Comparison of ENCODE assay signal across 21 cellular contexts in genomic region chr13:48449656-48450055, GRCh38. TPM values are rescaled to one million over a fixed set of nuclear protein-coding genes. Genes with fewer than 3 reads are reported as not detected.
DNase-seq lines count a peak whose midpoint lies in the region; ATAC-seq, FAIRE-seq and TF ChIP-seq lines count a peak whose summit lies in the region.
"Had no signal": no experiment of that assay in that cellular context is flagged by ENCODE, and none has a peak within 500 bp of the region (broad histone marks: within the 10 kb centered on the region; RNA-seq: fewer than 3 reads in every experiment).

No MANE protein-coding gene starts in this region.

- 88 to 93% (median 92%) methylated on average over 2 of the region's 2 CpGs for WGBS in heart left ventricle, 4 donors

- peak overlapping the region; percentile 72 for H3K27ac Mint-ChIP-seq in activated naive CD8-positive, alpha-beta T cell treated with anti-CD3 and anti-CD28 coated beads, Interleukin-2, amount 10 ng/mL, durations not matched to agents 7 days and 5 days
- no peak overlapping the region for H3K27ac Mint-ChIP-seq in activated naive CD8-positive, alpha-beta T cell treated with anti-CD3 and anti-CD28 coated beads for 36 hours
- H3K27ac Mint-ChIP-seq: activated naive CD4-positive, alpha-beta T cell treated with anti-CD3 and anti-CD28 coated beads, Interleukin-2, amount 50 U/mL, for 72 hours; brain; neural progenitor cell had no signal

- DNase-seq in activated naive CD8-positive, alpha-beta T cell treated with anti-CD3 and anti-CD28 coated beads, Interleukin-2, amount 10 ng/mL, durations not matched to agents 7 days and 5 days, result no peak
- DNase-seq in activated naive CD8-positive, alpha-beta T cell treated with anti-CD3 and anti-CD28 coated beads for 36 hours, result no peak
- no peak for DNase-seq in RWPE1 (ENCODE audit: low spot score)
- peak; percentile 21 for DNase-seq in fibroblast of mammary gland (ENCODE audit: low read depth)
- DNase-seq in upper lobe of right lung, result no peak
- DNase-seq in heart left ventricle, result no peak
- DNase-seq in kidney, result no peak
- no peak for DNase-seq in DMS53 (lab: John Stamatoyannopoulos, UW)
- DNase-seq: activated CD4-positive, alpha-beta T cell treated with anti-CD3 and anti-CD28 coated beads, Interleukin-2, amount 50 U/mL, for 48 hours; activated T-cell treated with anti-CD3 and anti-CD28 coated beads, Interleukin-2, amount 50 U/mL, for 48 hours; Karpas-422; NCI-H1105; NCI-H2081 treated with DMSO at 0.1 percent for 48 hours had no signal

- peaks cover 13% of the 10 kb centered on the region for H3K4me1 ChIP-seq in upper lobe of right lung
- H3K4me1 ChIP-seq in heart left ventricle, result peaks cover 0 to 43% (median 1%) of the 10 kb centered on the region in 12 donors
- no peaks in the 10 kb centered on the region for H3K4me1 ChIP-seq in kidney (ENCODE audit: control insufficient read depth in 1 of 2, insufficient read depth in 1 of 2, low read depth in 1 of 2, low read length in 2 of 2)
- H3K4me1 ChIP-seq: gastroesophageal sphincter, neural progenitor cell had no signal

- CTCF ChIA-PET in RWPE1 (lab: Yijun Ruan, JAX), result interaction anchor here (1.0 kb wide), 1 partner anchor 47 kb away, joined by 3 read pairs; no protein-coding TSS in a partner anchor

- H3K9me3 Mint-ChIP-seq in activated naive CD8-positive, alpha-beta T cell treated with anti-CD3 and anti-CD28 coated beads, Interleukin-2, amount 10 ng/mL, durations not matched to agents 7 days and 5 days, result peaks cover 32% of the 10 kb centered on the region
- H3K9me3 Mint-ChIP-seq in activated naive CD8-positive, alpha-beta T cell treated with anti-CD3 and anti-CD28 coated beads for 36 hours, result peaks cover 19% of the 10 kb centered on the region

- intact Hi-C loops in upper lobe of right lung (cut with DNase I) (no loop called here), heart left ventricle (cut with DNase I) (no loop called here), kidney (cut with DNase I) (no loop called here)

- TF ChIP-seq CTCF in RWPE1 (conservative IDR thresholded peaks at IDR 0.05; ENCODE audit: low read depth) (no peak), fibroblast of mammary gland (conservative IDR thresholded peaks at IDR 0.05; ENCODE audit: control insufficient read depth, insufficient read depth, low read depth, low read length) (no peak), upper lobe of right lung (IDR thresholded peaks at IDR 0.05) (no peak), heart left ventricle (IDR thresholded peaks at IDR 0.05) (no peak), kidney (IDR thresholded peaks at IDR 0.05; ENCODE audit: borderline replicate concordance, extremely low read depth, insufficient read depth) (no peak)

- peak overlapping the region; percentile 72 for H3K4me3 Mint-ChIP-seq in activated naive CD8-positive, alpha-beta T cell treated with anti-CD3 and anti-CD28 coated beads, Interleukin-2, amount 10 ng/mL, durations not matched to agents 7 days and 5 days
- H3K4me3 Mint-ChIP-seq in activated naive CD8-positive, alpha-beta T cell treated with anti-CD3 and anti-CD28 coated beads for 36 hours, result no peak overlapping the region
- H3K4me3 Mint-ChIP-seq: brain, neural progenitor cell had no signal

- H3K27me3 ChIP-seq in upper lobe of right lung (no peaks in the 10 kb centered on the region), heart left ventricle (no peaks in the 10 kb centered on the region)
- H3K27me3 ChIP-seq: gastroesophageal sphincter, neural progenitor cell, suprapubic skin had no signal

- no peak for TF ChIP-seq POLR2A in heart left ventricle (IDR thresholded peaks at IDR 0.05)

- peaks cover 12% of the 10 kb centered on the region for H3K9me3 ChIP-seq in upper lobe of right lung
- H3K9me3 ChIP-seq in heart left ventricle, result peaks cover 0 to 19% (median 8%) of the 10 kb centered on the region in 12 donors
- H3K9me3 ChIP-seq in kidney (ENCODE audit: control insufficient read depth in 1 of 2, low read length in 2 of 2), result peaks cover 0 to 4% of the 10 kb centered on the region in 2 donors

- no peak for ATAC-seq in activated naive CD8-positive, alpha-beta T cell treated with anti-CD3 and anti-CD28 coated beads, Interleukin-2, amount 10 ng/mL, durations not matched to agents 7 days and 5 days (ENCODE audit: low read depth)
- ATAC-seq in upper lobe of right lung (no peak), heart left ventricle (no peak)
- ATAC-seq: activated naive CD4-positive, alpha-beta T cell treated with anti-CD3 and anti-CD28 coated beads, Interleukin-2, amount 50 U/mL, for 72 hours; gastroesophageal sphincter; left lobe of liver had no signal

- no peaks in the 10 kb centered on the region for H3K27me3 Mint-ChIP-seq in activated naive CD8-positive, alpha-beta T cell treated with anti-CD3 and anti-CD28 coated beads, Interleukin-2, amount 10 ng/mL, durations not matched to agents 7 days and 5 days
- no peaks in the 10 kb centered on the region for H3K27me3 Mint-ChIP-seq in activated naive CD8-positive, alpha-beta T cell treated with anti-CD3 and anti-CD28 coated beads for 36 hours
- H3K27me3 Mint-ChIP-seq: brain had no signal

- H3K9ac ChIP-seq in kidney (ENCODE audit: low read length in 2 of 2), result no peak overlapping the region
- H3K9ac ChIP-seq: neural progenitor cell had no signal

- H3K36me3 Mint-ChIP-seq in activated naive CD8-positive, alpha-beta T cell treated with anti-CD3 and anti-CD28 coated beads, Interleukin-2, amount 10 ng/mL, durations not matched to agents 7 days and 5 days, result peaks cover 54% of the 10 kb centered on the region
- H3K36me3 Mint-ChIP-seq in activated naive CD8-positive, alpha-beta T cell treated with anti-CD3 and anti-CD28 coated beads for 36 hours, result peaks cover 37% of the 10 kb centered on the region

- POLR2A ChIA-PET in activated naive CD8-positive, alpha-beta T cell treated with anti-CD3 and anti-CD28 coated beads, Interleukin-2, amount 10 ng/mL, durations not matched to agents 7 days and 5 days (lab: Charles Lee), result interaction anchor here (1.6 kb wide), 1 partner anchor 133 kb away, joined by 3 read pairs; no protein-coding TSS in a partner anchor
- POLR2A ChIA-PET in RWPE1 (lab: Yijun Ruan, JAX; ENCODE audit: low non-redundant PET), result no interaction called here

- H3K4me3 ChIP-seq in fibroblast of mammary gland (ENCODE audit: control insufficient read depth, low read depth, low read length), result no peak overlapping the region
- no peak overlapping the region for H3K4me3 ChIP-seq in upper lobe of right lung
- no peak overlapping the region for H3K4me3 ChIP-seq in heart left ventricle
- H3K4me3 ChIP-seq in kidney (ENCODE audit: low read length in 2 of 2), result no peak overlapping the region
- H3K4me3 ChIP-seq: gastroesophageal sphincter, neural progenitor cell, suprapubic skin had no signal

- H3K27ac ChIP-seq in RWPE1 (peak overlapping the region; percentile 67), upper lobe of right lung (peak overlapping the region; percentile 52), heart left ventricle (peak overlapping the region in 1 of 12 donors; percentile 84), kidney (ENCODE audit: low read depth in 2 of 2, low read length in 2 of 2) (no peak overlapping the region)
- H3K27ac ChIP-seq: gastroesophageal sphincter, neural progenitor cell, suprapubic skin had no signal

- FAIRE-seq in kidney (lab: Jason Lieb, UNC), result no peak
- FAIRE-seq: colon had no signal

- H3K4me1 Mint-ChIP-seq in activated naive CD8-positive, alpha-beta T cell treated with anti-CD3 and anti-CD28 coated beads, Interleukin-2, amount 10 ng/mL, durations not matched to agents 7 days and 5 days, result peaks cover 41% of the 10 kb centered on the region
- H3K4me1 Mint-ChIP-seq in activated naive CD8-positive, alpha-beta T cell treated with anti-CD3 and anti-CD28 coated beads for 36 hours, result peaks cover 21% of the 10 kb centered on the region
- H3K4me1 Mint-ChIP-seq: brain, neural progenitor cell had no signal

- peaks cover 19% of the 10 kb centered on the region for H3K36me3 ChIP-seq in upper lobe of right lung
- H3K36me3 ChIP-seq in heart left ventricle, result peaks cover 0 to 23% (median 17%) of the 10 kb centered on the region in 9 donors
- H3K36me3 ChIP-seq in kidney (ENCODE audit: control insufficient read depth in 1 of 2, insufficient read depth in 2 of 2, low read length in 2 of 2), result no peaks in the 10 kb centered on the region
- H3K36me3 ChIP-seq: neural progenitor cell had no signal

RNA-seq across cellular contexts. Expression of gene LPAR6, which starts 36.7 kb away (rescaled TPM):
- 10 to 100 TPM; 48.1 to 55.4 TPM for total RNA-seq in activated naive CD8-positive, alpha-beta T cell treated with anti-CD3 and anti-CD28 coated beads, Interleukin-2, amount 10 ng/mL, durations not matched to agents 7 days and 5 days
- total RNA-seq in activated naive CD8-positive, alpha-beta T cell treated with anti-CD3 and anti-CD28 coated beads for 36 hours, result 1 to 10 TPM; 3.2 to 4.1 TPM
- total RNA-seq in upper lobe of right lung (30.9 TPM), heart left ventricle (10 to 100 TPM in 8 of 9 donors, 1 to 10 TPM in 1; 6.7 to 47.9 (median 16.6) TPM), kidney (45.1 TPM)
- polyA plus RNA-seq in heart left ventricle (10 to 100 TPM in 1 of 2 donors, 1 to 10 TPM in 1; 9.8 to 17.0 TPM), kidney (ENCODE audit: insufficient read depth, low read depth, low replicate concordance) (29.3 TPM)
- total RNA-seq: HT1080 had no signal

Comparison
In these comparisons a context has a peak if more than half of its experiments do, and no peak if none do; other contexts are left out.
1. H3K27ac ChIP-seq: peak in RWPE1 (single experiment) and upper lobe of right lung (single experiment); none in kidney (0 of 2).